Comparison of ENCODE assay signal across 17 cellular contexts in the genomic region with DNA sequence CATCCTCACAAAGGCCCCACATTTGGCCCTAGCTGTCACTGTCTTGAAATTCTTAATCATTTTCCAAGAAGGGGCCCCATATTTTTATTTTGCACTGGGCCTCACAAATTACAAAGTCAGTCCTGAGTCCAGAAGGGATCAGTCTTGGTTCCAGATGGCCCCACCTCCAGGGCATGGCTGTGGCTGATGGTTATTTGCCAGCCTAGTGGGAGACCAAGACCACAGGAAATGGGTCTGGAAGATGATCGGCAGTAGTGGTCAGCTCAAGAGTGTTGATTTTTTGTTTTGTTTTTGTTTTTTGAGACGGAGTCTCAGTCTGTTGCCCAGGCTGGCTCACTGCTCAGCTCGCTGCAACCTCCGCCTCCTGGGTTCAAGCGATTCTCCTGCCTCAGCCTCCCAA.
"Had no signal": no experiment of that assay in that cellular context is flagged by ENCODE, and none has a peak within 500 bp of the region (broad histone marks: within the 10 kb centered on the region; RNA-seq: fewer than 3 reads in every experiment).

No MANE protein-coding gene starts in this region.

- H3K9me3 Mint-ChIP-seq: natural killer cell, neural crest cell had no signal

- H3K36me3 Mint-ChIP-seq: natural killer cell had no signal

- H3K4me3 Mint-ChIP-seq: natural killer cell, neural crest cell had no signal

- DNase-seq: cerebellar nuclear complex; colonic mucosa; dermis blood vessel endothelial cell; heart left ventricle; hippocampal formation; kidney glomerular epithelial cell; mucosa of descending colon; natural killer cell; nucleus accumbens; stimulated activated CD4-positive, alpha-beta T cell treated with anti-CD3 and anti-CD28 coated beads, Interleukin-2, amount 100 ng/mL, for 24 hours; stimulated activated CD4-positive, alpha-beta T cell treated with anti-CD3 and anti-CD28 coated beads, Interleukin-4, amount 100 ng/mL, for 4 hours; stimulated activated naive CD4-positive, alpha-beta T cell; stomach; substantia nigra; transverse colon had no signal

- H3K27ac Mint-ChIP-seq: natural killer cell, progenitor cell of endocrine pancreas had no signal
